8 cellular contexts compared by ENCODE assay signal in genomic region chr22:19853879-19854777, GRCh38. TPM values are rescaled to one million over a fixed set of nuclear protein-coding genes. Genes with fewer than 3 reads are reported as not detected.
A peak's percentile ranks its signal among the peaks of the same experiment; 100 is the strongest.
DNase-seq lines count a peak whose midpoint lies in the region; ATAC-seq and TF ChIP-seq lines count a peak whose summit lies in the region.

No MANE protein-coding gene starts in this region.

- peaks cover 17% of the 10 kb centered on the region for H3K27me3 Mint-ChIP-seq in brain

- H3K9me3 Mint-ChIP-seq in brain = peaks cover 0 to 2% (median 0%) of the 10 kb centered on the region in 5 experiments

- H3K9me3 ChIP-seq in KOPT-K1 (ENCODE audit: insufficient read depth, low read length, poor library complexity, severe bottlenecking) = no peaks in the 10 kb centered on the region

- H3K4me1 Mint-ChIP-seq in brain = peaks cover 43% of the 10 kb centered on the region

- no peak for ATAC-seq in stimulated activated naive CD8-positive, alpha-beta T cell treated with anti-CD3 and anti-CD28 coated beads, Interleukin-15, Interleukin-2, amounts not matched to agents 100 U/mL and 50 U/mL, for 24 hours
- no peak for ATAC-seq in HG03521 (IDR thresholded peaks at IDR 0.05; ENCODE audit: unreplicated experiment)

- H3K27ac ChIP-seq in KOPT-K1 (ENCODE audit: low read depth, low read length, poor library complexity, severe bottlenecking) = peak overlapping the region; percentile 98
- peak overlapping the region; percentile 94 for H3K27ac ChIP-seq in layer of hippocampus (ENCODE audit: low read depth, low read length)

- no peak for TF ChIP-seq CTCF in brain (conservative IDR thresholded peaks at IDR 0.05)

- H3K36me3 Mint-ChIP-seq in brain = peaks cover 33% of the 10 kb centered on the region

- no peaks in the 10 kb centered on the region for H3K27me3 ChIP-seq in layer of hippocampus (ENCODE audit: control insufficient read depth, insufficient read depth, low read length)

- peaks cover 41% of the 10 kb centered on the region for H3K36me3 ChIP-seq in KOPT-K1 (ENCODE audit: insufficient read depth, low read length)

- H3K27ac Mint-ChIP-seq in brain = peak overlapping the region; percentile 94 to 97 (median 96)

- peak overlapping the region; percentile 94 to 99 (median 97) for H3K4me3 Mint-ChIP-seq in brain

- peak; percentile 25 for DNase-seq in stimulated activated CD4-positive, alpha-beta T cell treated with anti-CD3 and anti-CD28 coated beads, Interleukin-4, amount 100 ng/mL, for 24 hours
- DNase-seq in stimulated activated CD4-positive, alpha-beta T cell treated with anti-CD3 and anti-CD28 coated beads, Interleukin-4, amount 100 ng/mL, for 4 hours = no peak
- peak; percentile 22 for DNase-seq in stimulated activated naive CD8-positive, alpha-beta T cell treated with anti-CD3 and anti-CD28 coated beads, Interleukin-15, Interleukin-2, amounts not matched to agents 100 U/mL and 50 U/mL, for 24 hours
- no peak for DNase-seq in NCI-H526 treated with DMSO at 0.1 percent for 48 hours (lab: John Stamatoyannopoulos, UW)

RNA-seq across cellular contexts. Expression of gene GNB1L, which starts 0.5 kb away (rescaled TPM):
- polyA plus RNA-seq in brain (ENCODE audit: insufficient read depth, low read depth, low replicate concordance) = 9.5 TPM

RNA-seq across cellular contexts. Expression of gene RTL10, which starts 0.5 kb away (rescaled TPM):
- 16.2 TPM for polyA plus RNA-seq in brain (ENCODE audit: insufficient read depth, low read depth, low replicate concordance)

Comparison
In these comparisons a context has a peak if more than half of its experiments do, and no peak if none do; other contexts are left out.
1. DNase-seq: peak in stimulated activated CD4-positive, alpha-beta T cell treated with anti-CD3 and anti-CD28 coated beads, Interleukin-4, amount 100 ng/mL, for 24 hours (single experiment) and stimulated activated naive CD8-positive, alpha-beta T cell treated with anti-CD3 and anti-CD28 coated beads, Interleukin-15, Interleukin-2, amounts not matched to agents 100 U/mL and 50 U/mL, for 24 hours (single experiment); none in stimulated activated CD4-positive, alpha-beta T cell treated with anti-CD3 and anti-CD28 coated beads, Interleukin-4, amount 100 ng/mL, for 4 hours (0 of 2) and NCI-H526 treated with DMSO at 0.1 percent for 48 hours (single experiment).